In genomic region chr13:99435116-99435515, GRCh38 we compare ENCODE assay signal across 17 cellular contexts.
DNase-seq lines count a peak whose midpoint lies in the region; ATAC-seq, FAIRE-seq and TF ChIP-seq lines count a peak whose summit lies in the region.
"Had no signal": no experiment of that assay in that cellular context is flagged by ENCODE, and none has a peak within 500 bp of the region (broad histone marks: within the 10 kb centered on the region; RNA-seq: fewer than 3 reads in every experiment).

No MANE protein-coding gene starts in this region.

- no peak for TF ChIP-seq POLR2A in H1 (IDR thresholded peaks at IDR 0.05; ENCODE audit: control extremely low read depth in 1 of 2, low read depth in 2 of 2, low read length in 2 of 2)

- no peak overlapping the region for H2BK120ac ChIP-seq in H1 (replicated peaks; ENCODE audit: low read depth, low read length)

- H2AK5ac ChIP-seq in H1 (ENCODE audit: low read depth, low read length), result no peak overlapping the region

- no peak overlapping the region for H3K4me3 Mint-ChIP-seq in CD4-positive, alpha-beta T cell
- peak overlapping the region; percentile 53 for H3K4me3 Mint-ChIP-seq in activated CD8-positive, alpha-beta T cell treated with anti-CD3 and anti-CD28 coated beads for 36 hours
- H3K4me3 Mint-ChIP-seq: type B pancreatic cell had no signal

- no peak overlapping the region for H2AFZ ChIP-seq in H1 (ENCODE audit: low read length)

- H3K4ac ChIP-seq in H1 (replicated peaks; ENCODE audit: insufficient read length, low read depth, low read length), result no peak overlapping the region

- peaks cover 44 to 74% (median 63%) of the 10 kb centered on the region in 10 experiments for H3K4me1 ChIP-seq in BLaER1 treated with 17β-estradiol and CSF1 and Interleukin-3, amounts not matched to agents 10 nM and 100 nM
- H3K4me1 ChIP-seq in H1 (replicated peaks in 1 of 4; ENCODE audit: control insufficient read depth in 3 of 4, insufficient read depth in 4 of 4, low read length in 3 of 4), result peaks cover 8 to 21% (median 13%) of the 10 kb centered on the region in 4 experiments
- H3K4me1 ChIP-seq: psoas muscle had no signal

- no peaks in the 10 kb centered on the region for H4K20me1 ChIP-seq in BLaER1 treated with 17β-estradiol and CSF1 and Interleukin-3, amounts not matched to agents 10 nM and 100 nM
- H4K20me1 ChIP-seq in H1 (replicated peaks in 1 of 2; ENCODE audit: control insufficient read depth in 1 of 2, insufficient read depth in 2 of 2, low read length in 2 of 2), result no peaks in the 10 kb centered on the region

- no peaks in the 10 kb centered on the region for H3K9me3 Mint-ChIP-seq in CD4-positive, alpha-beta T cell
- peaks cover 3% of the 10 kb centered on the region for H3K9me3 Mint-ChIP-seq in activated CD8-positive, alpha-beta T cell treated with anti-CD3 and anti-CD28 coated beads for 36 hours
- H3K9me3 Mint-ChIP-seq: type B pancreatic cell had no signal

- no peak overlapping the region; a peak in 1 of 22 replicates for H3K9ac ChIP-seq in BLaER1 treated with 17β-estradiol and CSF1 and Interleukin-3, amounts not matched to agents 10 nM and 100 nM
- no peak overlapping the region for H3K9ac ChIP-seq in H1 (replicated peaks in 1 of 4; ENCODE audit: extremely low read depth in 1 of 4, low read depth in 3 of 4, low read length in 3 of 4)

- H2BK15ac ChIP-seq in H1 (ENCODE audit: low read length), result peak overlapping the region; percentile 18; the same call in 1 of the 2 replicates

- peaks cover 2% of the 10 kb centered on the region; the same call in 1 of the 2 replicates for H3K23me2 ChIP-seq in H1 (ENCODE audit: low read depth, low read length)

- no peaks in the 10 kb centered on the region for H3K36me3 Mint-ChIP-seq in CD4-positive, alpha-beta T cell (ENCODE audit: low read depth)
- peaks cover 3% of the 10 kb centered on the region for H3K36me3 Mint-ChIP-seq in activated CD8-positive, alpha-beta T cell treated with anti-CD3 and anti-CD28 coated beads for 36 hours (ENCODE audit: low read depth)
- H3K36me3 Mint-ChIP-seq: type B pancreatic cell had no signal

- H3K27ac ChIP-seq in BLaER1 treated with 17β-estradiol and CSF1 and Interleukin-3, amounts not matched to agents 10 nM and 100 nM, result peak overlapping the region in 1 of 11 experiments; percentile 83; a peak in 1 of 22 replicates
- peak overlapping the region; percentile 69 for H3K27ac ChIP-seq in CD4-positive, alpha-beta T cell (ENCODE audit: low read depth, low read length)
- H3K27ac ChIP-seq in H1 (ENCODE audit: low read depth, low read length), result no peak overlapping the region
- H3K27ac ChIP-seq: psoas muscle, SK-N-MC had no signal

- H2BK20ac ChIP-seq in H1 (ENCODE audit: low read length), result no peak overlapping the region; the same call in none of the 2 replicates

- H3K4me2 ChIP-seq in BLaER1 treated with 17β-estradiol and CSF1 and Interleukin-3, amounts not matched to agents 10 nM and 100 nM, result peak overlapping the region in 6 of 11 experiments; percentile 89 to 98 (median 94); a peak in 9 of 22 replicates
- H3K4me2 ChIP-seq in H1 (ENCODE audit: insufficient read depth in 1 of 2, low read depth in 2 of 2, low read length in 2 of 2), result no peak overlapping the region

- H3K9me3 ChIP-seq in BLaER1 treated with 17β-estradiol and CSF1 and Interleukin-3, amounts not matched to agents 10 nM and 100 nM (replicated peaks in 1 of 11), result peaks cover 0 to 14% (median 13%) of the 10 kb centered on the region in 11 experiments; a peak in 17 of 22 replicates
- H3K9me3 ChIP-seq in CD4-positive, alpha-beta T cell (ENCODE audit: control insufficient read depth, low read length), result no peaks in the 10 kb centered on the region
- no peaks in the 10 kb centered on the region for H3K9me3 ChIP-seq in H1 (ENCODE audit: insufficient read depth in 2 of 2, low read depth in 1 of 2, low read length in 1 of 2)
- H3K9me3 ChIP-seq: Caco-2, mucosa of descending colon, psoas muscle had no signal

- 86% methylated on average over 6 of the region's 6 CpGs; no CpG with 5 or more reads in 1 of the 2 experiments for WGBS in H1 (ENCODE audit: extremely low coverage in 1 of 2, insufficient coverage in 1 of 2, insufficient read length in 1 of 2, insufficient replicate concordance in 2 of 2, low coverage in 1 of 2, low lambda C conversion rate in 2 of 2, missing lambda C conversion rate in 1 of 2), 2 experiments

- no peak for TF ChIP-seq EP300 in H1 (IDR thresholded peaks at IDR 0.05; ENCODE audit: borderline replicate concordance in 1 of 2, low read depth in 2 of 2, low read length in 2 of 2)

- H3K27me3 ChIP-seq in BLaER1 treated with 17β-estradiol and CSF1 and Interleukin-3, amounts not matched to agents 10 nM and 100 nM, result no peaks in the 10 kb centered on the region; a peak in 1 of 22 replicates
- H3K27me3 ChIP-seq in CD4-positive, alpha-beta T cell (ENCODE audit: control insufficient read depth, insufficient read depth, low read length), result no peaks in the 10 kb centered on the region
- no peaks in the 10 kb centered on the region for H3K27me3 ChIP-seq in H1 (replicated peaks in 1 of 4; ENCODE audit: control insufficient read depth in 3 of 4, extremely low read depth in 1 of 4, insufficient read depth in 3 of 4, low read length in 3 of 4)

- no peak overlapping the region for H3K56ac ChIP-seq in H1 (replicated peaks; ENCODE audit: insufficient read length, low read depth, low read length)

- TF ChIP-seq RAD21 in H1 (IDR thresholded peaks at IDR 0.05 in 1 of 2, conservative IDR thresholded peaks at IDR 0.05 in 1 of 2; ENCODE audit: low read depth in 2 of 2, low read length in 2 of 2), result no peak

- H2BK5ac ChIP-seq in H1 (ENCODE audit: low read depth, low read length), result no peak overlapping the region

- ATAC-seq in CD4-positive, alpha-beta T cell (ENCODE audit: poor library complexity), result no peak
- ATAC-seq in activated CD8-positive, alpha-beta T cell treated with anti-CD3 and anti-CD28 coated beads for 36 hours, result no peak
- no peak for ATAC-seq in GM21381 (IDR thresholded peaks at IDR 0.05; ENCODE audit: unreplicated experiment)
- ATAC-seq: HCT116, left ventricle myocardium superior, psoas muscle had no signal

- H3K4me3 ChIP-seq in BLaER1 treated with 17β-estradiol and CSF1 and Interleukin-3, amounts not matched to agents 10 nM and 100 nM, result no peak overlapping the region
- no peak overlapping the region for H3K4me3 ChIP-seq in H1 (ENCODE audit: extremely low read depth in 1 of 4, insufficient read depth in 2 of 4, low read depth in 3 of 4, low read length in 4 of 4)
- H3K4me3 ChIP-seq: mucosa of descending colon, psoas muscle, SK-N-MC had no signal

- no peak overlapping the region for H4K5ac ChIP-seq in H1 (ENCODE audit: insufficient read length, low read depth, low read length)

- no peak overlapping the region for H3K23ac ChIP-seq in H1 (ENCODE audit: insufficient read length)

- H4K91ac ChIP-seq in H1 (replicated peaks; ENCODE audit: insufficient read length, low read length), result no peak overlapping the region

- no peaks in the 10 kb centered on the region for H3K79me1 ChIP-seq in H1 (ENCODE audit: low read depth, low read length)

- H2BK12ac ChIP-seq in H1 (ENCODE audit: low read depth, low read length), result no peak overlapping the region

- no peak for DNase-seq in CD4-positive, alpha-beta T cell
- DNase-seq in activated CD8-positive, alpha-beta T cell treated with anti-CD3 and anti-CD28 coated beads for 36 hours, result no peak
- DNase-seq in H1 (ENCODE audit: low read depth in 1 of 2, low spot score in 2 of 2) (no peak), NCI-H1417 (lab: John Stamatoyannopoulos, UW) (no peak), NCI-H2029 (lab: John Stamatoyannopoulos, UW) (no peak)
- DNase-seq: Caco-2, DND-41, left ventricle myocardium superior, NCI-H510A treated with DMSO at 0.1 percent for 48 hours, psoas muscle had no signal

- no peak for TF ChIP-seq CTCF in CD4-positive, alpha-beta T cell (IDR thresholded peaks at IDR 0.05)
- no peak for TF ChIP-seq CTCF in activated CD8-positive, alpha-beta T cell treated with anti-CD3 and anti-CD28 coated beads for 36 hours (IDR thresholded peaks at IDR 0.05)
- TF ChIP-seq CTCF in H1 (IDR thresholded peaks at IDR 0.05; ENCODE audit: control extremely low read depth in 1 of 3, insufficient read depth in 1 of 3, low read depth in 1 of 3, low read length in 3 of 3), result no peak

- intact Hi-C loops in CD4-positive, alpha-beta T cell (cut with DNase I, micrococcal nuclease), result loop anchor here (2.0 to 5.0 kb wide), 3 partner anchors 14 to 238 kb away; partner anchors contain the start of gene GPR183 (in 1 of the 2)
- intact Hi-C loops in activated CD8-positive, alpha-beta T cell treated with anti-CD3 and anti-CD28 coated beads for 36 hours (cut with micrococcal nuclease), result loop anchor here (2.0 to 10.0 kb wide), 3 partner anchors 130 to 260 kb away; partner anchors contain the start of gene GPR183

- no peak overlapping the region for H3K14ac ChIP-seq in H1 (ENCODE audit: insufficient read length)

- H3K4me1 Mint-ChIP-seq in CD4-positive, alpha-beta T cell (ENCODE audit: low read depth), result peaks cover 73% of the 10 kb centered on the region
- H3K4me1 Mint-ChIP-seq in activated CD8-positive, alpha-beta T cell treated with anti-CD3 and anti-CD28 coated beads for 36 hours (ENCODE audit: low read depth), result peaks cover 69% of the 10 kb centered on the region

- H3K18ac ChIP-seq in H1 (ENCODE audit: extremely low read depth, low read length), result no peak overlapping the region

- H3K36me3 ChIP-seq in BLaER1 treated with 17β-estradiol and CSF1 and Interleukin-3, amounts not matched to agents 10 nM and 100 nM, result no peaks in the 10 kb centered on the region
- H3K36me3 ChIP-seq in H1 (ENCODE audit: control insufficient read depth in 2 of 4, insufficient read depth in 4 of 4, low read length in 3 of 4), result no peaks in the 10 kb centered on the region

- CTCF ChIA-PET in CD4-positive, alpha-beta T cell (lab: Charles Lee), result interaction anchor here (0.6 to 10.9 kb wide), 22 partner anchors 14 to 259 kb away, joined by 3 to 189 read pairs (median 6); partner anchors contain the start of gene UBAC2
- CTCF ChIA-PET in activated CD8-positive, alpha-beta T cell treated with anti-CD3 and anti-CD28 coated beads for 36 hours (lab: Charles Lee), result interaction anchor here (0.7 to 7.9 kb wide), 32 partner anchors 8 to 418 kb away, joined by 3 to 395 read pairs (median 8); partner anchors contain the start of genes CLYBL, TM9SF2 and UBAC2
- CTCF ChIA-PET in H1 (lab: Charles Lee; ENCODE audit: partially characterized antibody), result interaction anchor here (0.9 to 5.6 kb wide), 25 partner anchors 9 to 283 kb away, joined by 3 to 227 read pairs (median 7); no protein-coding TSS in a partner anchor

- POLR2A ChIA-PET in CD4-positive, alpha-beta T cell (lab: Charles Lee), result interaction anchor here (0.6 to 4.8 kb wide), 21 partner anchors 10 to 259 kb away, joined by 3 to 57 read pairs (median 4); partner anchors contain the start of genes GPR183 and UBAC2
- POLR2A ChIA-PET in activated CD8-positive, alpha-beta T cell treated with anti-CD3 and anti-CD28 coated beads for 36 hours (lab: Charles Lee), result interaction anchor here (0.8 to 6.4 kb wide), 19 partner anchors 13 to 169 kb away, joined by 3 to 38 read pairs (median 5); no protein-coding TSS in a partner anchor
- POLR2A ChIA-PET in H1 (lab: Charles Lee; ENCODE audit: partially characterized antibody), result interaction anchor here (1.1 to 2.0 kb wide), 2 partner anchors 13 to 233 kb away, joined by 3 to 6 read pairs; no protein-coding TSS in a partner anchor

- no peak for FAIRE-seq in H1 (lab: Jason Lieb, UNC)
- FAIRE-seq: bronchial epithelial cell had no signal

- H3K27ac Mint-ChIP-seq in CD4-positive, alpha-beta T cell, result peak overlapping the region; percentile 84
- peak overlapping the region; percentile 87 for H3K27ac Mint-ChIP-seq in activated CD8-positive, alpha-beta T cell treated with anti-CD3 and anti-CD28 coated beads for 36 hours
- H3K27ac Mint-ChIP-seq: type B pancreatic cell had no signal

- no peaks in the 10 kb centered on the region for H3K27me3 Mint-ChIP-seq in CD4-positive, alpha-beta T cell
- peaks cover 2% of the 10 kb centered on the region for H3K27me3 Mint-ChIP-seq in activated CD8-positive, alpha-beta T cell treated with anti-CD3 and anti-CD28 coated beads for 36 hours

- H3K79me2 ChIP-seq in H1 (ENCODE audit: control insufficient read depth in 1 of 2, insufficient read depth in 2 of 2, low read length in 2 of 2), result no peaks in the 10 kb centered on the region

- H4K8ac ChIP-seq in H1 (ENCODE audit: extremely low read depth, insufficient read depth, low read length), result no peak overlapping the region

Comparison
In these comparisons a context has a peak if more than half of its experiments do, and no peak if none do; other contexts are left out.
1. H3K4me2 ChIP-seq: peak in BLaER1 treated with 17β-estradiol and CSF1 and Interleukin-3, amounts not matched to agents 10 nM and 100 nM (6 of 11); none in H1 (0 of 2).